ENCODE assay signal across 8 cellular contexts in the genomic region with DNA sequence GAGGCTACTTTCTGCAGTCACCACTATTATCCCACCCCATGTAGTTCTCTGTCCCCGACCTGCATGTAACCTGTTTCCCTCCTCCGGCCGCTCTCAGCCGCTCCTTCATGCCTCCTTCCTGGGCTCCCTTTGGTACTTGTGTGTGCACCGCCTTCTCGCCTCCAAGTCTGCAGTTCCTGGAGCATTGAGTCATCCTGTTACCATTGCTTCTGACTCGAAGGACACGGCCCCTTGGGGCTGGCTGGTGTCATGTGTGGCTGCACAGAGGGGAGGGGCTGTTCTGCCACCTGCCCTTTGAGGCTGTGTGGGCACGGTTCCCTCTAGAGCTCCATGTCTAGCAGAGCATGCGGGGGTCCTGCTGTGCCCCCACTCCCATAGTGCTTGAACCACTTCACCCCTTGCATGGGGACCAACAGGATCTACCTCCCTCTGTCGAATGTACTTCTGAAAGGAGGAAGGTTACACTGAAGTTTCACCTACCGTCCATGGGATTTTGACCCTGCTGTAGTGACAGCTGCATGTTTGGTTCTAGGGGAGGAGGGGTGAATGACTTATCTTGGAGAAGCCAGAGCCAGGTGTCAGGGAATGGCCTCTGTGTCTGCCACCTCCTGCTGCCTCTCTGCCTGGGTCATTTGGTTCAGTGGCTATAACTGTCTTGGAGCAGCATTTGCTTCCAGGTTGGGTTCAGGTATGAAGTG. TPM values are rescaled to one million over a fixed set of nuclear protein-coding genes. Genes with fewer than 3 reads are reported as not detected.
DNase-seq lines count a peak whose midpoint lies in the region; ATAC-seq lines count a peak whose summit lies in the region.

No MANE protein-coding gene starts in this region.

- H3K27me3 ChIP-seq in right cardiac atrium (ENCODE audit: control insufficient read depth, insufficient read depth) (no peaks in the 10 kb centered on the region), duodenal mucosa (ENCODE audit: control insufficient read depth in 1 of 2, insufficient read depth in 2 of 2, low read length in 2 of 2) (no peaks in the 10 kb centered on the region)

- H3K27ac ChIP-seq in right cardiac atrium (ENCODE audit: low read length): no peak overlapping the region
- H3K27ac ChIP-seq in duodenal mucosa (ENCODE audit: low read depth, low read length): no peak overlapping the region

- intact Hi-C loops in right cardiac atrium (cut with DNase I) (loop anchor here in 1 of 4 donors (5.0 kb wide), 1 partner anchor 33 kb away; no protein-coding TSS in a partner anchor), left cardiac atrium (cut with DNase I) (loop anchor here in 1 of 2 donors (5.0 kb wide), 1 partner anchor 38 kb away; the partner anchor contains the start of gene BCR)

- H3K4me1 ChIP-seq in right cardiac atrium (ENCODE audit: control insufficient read depth, insufficient read depth, low read length): peaks cover 63% of the 10 kb centered on the region
- peaks cover 57 to 67% of the 10 kb centered on the region in 2 donors for H3K4me1 ChIP-seq in duodenal mucosa (ENCODE audit: control insufficient read depth in 1 of 2, insufficient read depth in 2 of 2, low read length in 2 of 2)

- DNase-seq in right cardiac atrium (peak in 2 of 3 donors; percentile 42 to 43), left cardiac atrium (no peak), HPDE6-E6E7 (ENCODE audit: extremely low spot score) (peak; percentile 58), renal cortical epithelial cell (ENCODE audit: low read depth) (peak; percentile 88), NCI-H526 treated with DMSO at 0.1 percent for 48 hours (lab: John Stamatoyannopoulos, UW) (no peak), NCI-H1092 treated with DMSO at 0.1 percent for 48 hours (lab: John Stamatoyannopoulos, UW) (no peak)
- DNase-seq in activated CD4-positive, CD25-positive, alpha-beta regulatory T cell treated with anti-CD3 and anti-CD28 coated beads, Interleukin-2, amount 50 U/mL, for 72 hours: peak; percentile 50

- peak in 1 of 2 donors; percentile 3 for ATAC-seq in right cardiac atrium
- ATAC-seq in left cardiac atrium: no peak

- H3K9me3 ChIP-seq in right cardiac atrium (ENCODE audit: control insufficient read depth, low read length): no peaks in the 10 kb centered on the region
- no peaks in the 10 kb centered on the region for H3K9me3 ChIP-seq in duodenal mucosa (ENCODE audit: control insufficient read depth in 1 of 2, low read length in 2 of 2)

- H3K4me3 ChIP-seq in right cardiac atrium (ENCODE audit: low read length) (no peak overlapping the region), duodenal mucosa (ENCODE audit: low read depth in 1 of 2, low read length in 2 of 2) (peak overlapping the region; percentile 6 to 20)

- 71% methylated on average over 12 of the region's 12 CpGs for whole genome bisulfite sequencing in right cardiac atrium

- no peak overlapping the region for H3K9ac ChIP-seq in duodenal mucosa (ENCODE audit: low read depth in 1 of 2, low read length in 2 of 2)

- H3K36me3 ChIP-seq in duodenal mucosa (ENCODE audit: control insufficient read depth in 1 of 2, insufficient read depth in 2 of 2, low read length in 2 of 2): no peaks in the 10 kb centered on the region

RNA-seq across cellular contexts. Expression of gene BCR, which starts 39.6 kb away (rescaled TPM):
- total RNA-seq in right cardiac atrium (10 to 100 TPM; 35.4 to 48.0 (median 36.6) TPM), left cardiac atrium (10 to 100 TPM; 28.0 to 47.1 TPM), renal cortical epithelial cell (34.9 and 109 TPM in 2 replicates)
- polyA plus RNA-seq in right cardiac atrium: 18.3 TPM

Comparison
In these comparisons a context has a peak if more than half of its experiments do, and no peak if none do; other contexts are left out.
1. DNase-seq: peak in right cardiac atrium (2 of 3), HPDE6-E6E7 (single experiment), activated CD4-positive, CD25-positive, alpha-beta regulatory T cell treated with anti-CD3 and anti-CD28 coated beads, Interleukin-2, amount 50 U/mL, for 72 hours (single experiment) and renal cortical epithelial cell (single experiment); none in left cardiac atrium (single experiment), NCI-H526 treated with DMSO at 0.1 percent for 48 hours (single experiment) and NCI-H1092 treated with DMSO at 0.1 percent for 48 hours (single experiment).